ENCODE assay signal across 18 cellular contexts in the genomic region with DNA sequence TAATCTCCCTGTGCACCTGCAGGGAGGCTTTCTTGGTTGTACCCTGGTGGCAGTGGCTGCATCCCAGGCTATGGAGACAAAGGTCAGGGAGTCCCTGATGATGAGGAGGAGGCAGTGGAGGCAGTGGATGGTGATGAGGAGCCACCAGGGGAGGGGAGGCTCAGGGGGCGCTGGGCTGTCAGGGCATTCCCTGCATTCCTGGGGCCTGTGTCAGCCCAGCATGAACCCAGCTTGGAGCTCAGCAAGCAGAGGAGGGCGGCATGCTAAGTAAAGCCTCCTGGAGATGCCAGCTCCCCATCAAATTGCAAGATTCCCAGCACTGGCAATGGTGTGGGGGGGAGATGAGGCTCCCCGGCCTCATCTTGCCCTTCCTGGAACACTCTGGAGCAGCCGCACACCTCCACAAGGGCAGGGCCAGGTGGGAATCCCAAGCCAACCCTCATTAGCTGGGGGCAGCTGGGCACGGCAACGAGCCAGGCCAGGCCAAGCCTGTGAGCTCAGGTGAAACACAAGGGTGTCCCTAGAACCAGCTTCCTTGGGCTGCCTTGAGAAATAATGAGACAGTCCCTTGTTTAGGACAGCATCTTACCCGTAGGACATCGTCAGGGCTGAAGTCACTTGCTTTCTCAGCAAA.
DNase-seq lines count a peak whose midpoint lies in the region; ATAC-seq, FAIRE-seq and TF ChIP-seq lines count a peak whose summit lies in the region.
"Had no signal": no experiment of that assay in that cellular context is flagged by ENCODE, and none has a peak within 500 bp of the region (broad histone marks: within the 10 kb centered on the region; RNA-seq: fewer than 3 reads in every experiment).

No MANE protein-coding gene starts in this region.

- no peak for FAIRE-seq in H54 (lab: Jason Lieb, UNC)
- FAIRE-seq: D721Med had no signal

- peaks cover 31% of the 10 kb centered on the region for H3K27me3 ChIP-seq in RWPE2 (ENCODE audit: insufficient read depth, poor library complexity, severe bottlenecking)
- H3K27me3 ChIP-seq: BE2C had no signal

- TF ChIP-seq POLR2A in H54 (IDR thresholded peaks at IDR 0.05; ENCODE audit: low read depth, low read length): no peak

- no peak overlapping the region for H3K4me3 ChIP-seq in RWPE2 (ENCODE audit: severe bottlenecking)

- H3K9me3 ChIP-seq in RWPE2 (ENCODE audit: severe bottlenecking): no peaks in the 10 kb centered on the region
- H3K9me3 ChIP-seq: BE2C, SK-N-SH had no signal

- DNase-seq in H54 (ENCODE audit: insufficient read length, low spot score): peak; percentile 22
- peak; percentile 20 for DNase-seq in RWPE2 (ENCODE audit: low spot score)
- DNase-seq in iPS DF 4.7 (ENCODE audit: extremely low read depth, low spot score): peak; percentile 19
- DNase-seq in activated CD4-positive, CD25-positive, alpha-beta regulatory T cell (lab: John Stamatoyannopoulos, UW): no peak
- no peak for DNase-seq in central memory CD4-positive, alpha-beta T cell
- DNase-seq in NCI-H187 (lab: John Stamatoyannopoulos, UW): no peak
- DNase-seq: BE2C; CD8-positive, alpha-beta T cell; DMS79 treated with DMSO at 0.1 percent for 48 hours; NCI-H1436 treated with DMSO at 0.1 percent for 48 hours; NCI-H2107; NCI-H345; NCI-H69; Right ventricle myocardium superior; SK-N-SH had no signal

- ATAC-seq in RWPE2 (ENCODE audit: low read depth): no peak
- ATAC-seq in GM21825 (IDR thresholded peaks at IDR 0.05; ENCODE audit: unreplicated experiment): no peak
- ATAC-seq: CD8-positive, alpha-beta T cell; HCT116 had no signal

- no peaks in the 10 kb centered on the region for H3K4me1 ChIP-seq in RWPE2 (ENCODE audit: insufficient read depth, poor library complexity, severe bottlenecking)
- H3K4me1 ChIP-seq: BE2C had no signal

- TF ChIP-seq CTCF in RWPE2 (IDR thresholded peaks at IDR 0.05; ENCODE audit: poor library complexity, severe bottlenecking): no peak

- no peaks in the 10 kb centered on the region for H3K36me3 ChIP-seq in RWPE2 (ENCODE audit: low read depth)
- H3K36me3 ChIP-seq: BE2C had no signal

- no peak overlapping the region for H3K27ac ChIP-seq in RWPE2 (ENCODE audit: poor library complexity, severe bottlenecking)

Comparison
In these comparisons a context has a peak if more than half of its experiments do, and no peak if none do; other contexts are left out.
1. DNase-seq: peak in H54 (single experiment), RWPE2 (single experiment) and iPS DF 4.7 (single experiment); none in activated CD4-positive, CD25-positive, alpha-beta regulatory T cell (0 of 4), central memory CD4-positive, alpha-beta T cell (single experiment) and NCI-H187 (0 of 2).